Comparison of ENCODE assay signal across 19 cellular contexts in genomic region chr11:59283311-59283710, GRCh38.
DNase-seq lines count a peak whose midpoint lies in the region; ATAC-seq and TF ChIP-seq lines count a peak whose summit lies in the region.
"Had no signal": no experiment of that assay in that cellular context is flagged by ENCODE, and none has a peak within 500 bp of the region (broad histone marks: within the 10 kb centered on the region; RNA-seq: fewer than 3 reads in every experiment).

No MANE protein-coding gene starts in this region.

- DNase-seq in DMS153 treated with DMSO at 0.1 percent for 48 hours (lab: John Stamatoyannopoulos, UW; ENCODE audit: unreplicated experiment) (peak; percentile 26), inferior parietal cortex (ENCODE audit: extremely low spot score) (no peak)
- DNase-seq in T-helper 2 cell treated with Interferon-gamma antibody and Interleukin-4, amounts not matched to agents 5 μg/mL and 100 μg/mL, for 36 hours (ENCODE audit: low spot score): no peak
- DNase-seq: activated CD4-positive, alpha-beta T cell treated with anti-CD3 and anti-CD28 coated beads for 4 hours; activated naive CD8-positive, alpha-beta T cell treated with anti-CD3 and anti-CD28 coated beads, Interleukin-2, amount 10 ng/mL, durations not matched to agents 7 days and 5 days; DMS79 treated with DMSO at 0.1 percent for 48 hours; KBM-7; NCI-H2081; NCI-H446; stimulated activated CD4-positive, alpha-beta T cell treated with anti-CD3 and anti-CD28 coated beads, Interleukin-4, amount 100 ng/mL, for 24 hours; upper lobe of left lung had no signal

- H3K79me2 ChIP-seq in OCI-LY3 (ENCODE audit: low read length): no peaks in the 10 kb centered on the region

- peaks cover 10% of the 10 kb centered on the region for H3K4me1 Mint-ChIP-seq in T-helper 2 cell treated with Interferon-gamma antibody and Interleukin-4, amounts not matched to agents 5 μg/mL and 100 μg/mL, for 36 hours (ENCODE audit: low read depth)

- H3K27me3 ChIP-seq in OCI-LY3 (ENCODE audit: low read depth, low read length) (peaks cover 17% of the 10 kb centered on the region), mononuclear cell (ENCODE audit: insufficient read depth, low read length) (no peaks in the 10 kb centered on the region)
- H3K27me3 ChIP-seq: upper lobe of left lung had no signal

- H3K27me3 Mint-ChIP-seq in T-helper 2 cell treated with Interferon-gamma antibody and Interleukin-4, amounts not matched to agents 5 μg/mL and 100 μg/mL, for 36 hours (ENCODE audit: low read depth): peaks cover 29% of the 10 kb centered on the region

- peak overlapping the region; percentile 75 for H3K4me3 ChIP-seq in OCI-LY3 (ENCODE audit: low read length)
- peak overlapping the region; percentile 11 for H3K4me3 ChIP-seq in mononuclear cell (ENCODE audit: low read length)
- H3K4me3 ChIP-seq: prostate gland, upper lobe of left lung had no signal

- H4K20me1 ChIP-seq in OCI-LY3 (ENCODE audit: insufficient read depth, low read length): no peaks in the 10 kb centered on the region

- no peak overlapping the region for H3K27ac Mint-ChIP-seq in T-helper 2 cell treated with Interferon-gamma antibody and Interleukin-4, amounts not matched to agents 5 μg/mL and 100 μg/mL, for 36 hours
- H3K27ac Mint-ChIP-seq: activated naive CD8-positive, alpha-beta T cell treated with anti-CD3 and anti-CD28 coated beads, Interleukin-2, amount 10 ng/mL, durations not matched to agents 7 days and 5 days; activated T-helper 2 cell treated with anti-CD3 and anti-CD28 coated beads, Interferon-gamma antibody, Interleukin-2, Interleukin-4, amounts not matched to agents 10 μg/mL and 5 μg/mL and 100 μg/mL, durations not matched to agents 14 hours and 24 hours and 36 hours had no signal

- peak overlapping the region; percentile 54 for H3K9ac ChIP-seq in OCI-LY3 (ENCODE audit: low read length)

- H3K4me1 ChIP-seq in OCI-LY3 (ENCODE audit: low read length) (peaks cover 37% of the 10 kb centered on the region), mononuclear cell (ENCODE audit: insufficient read depth, low read length) (peaks cover 33% of the 10 kb centered on the region)
- H3K4me1 ChIP-seq: prostate gland had no signal

- ATAC-seq in GM18511 (IDR thresholded peaks at IDR 0.05; ENCODE audit: unreplicated experiment) (peak; percentile 5), GM19467 (IDR thresholded peaks at IDR 0.05; ENCODE audit: unreplicated experiment) (no peak)

- peak overlapping the region; percentile 93; the same call in 1 of the 2 replicates for H2AFZ ChIP-seq in OCI-LY3 (ENCODE audit: low read depth, low read length)

- TF ChIP-seq CTCF in OCI-LY3 (IDR thresholded peaks at IDR 0.05; ENCODE audit: low read depth, low read length): no peak

- no peaks in the 10 kb centered on the region for H3K36me3 ChIP-seq in OCI-LY3 (replicated peaks; ENCODE audit: low read depth, low read length)
- H3K36me3 ChIP-seq: prostate gland, upper lobe of left lung had no signal

- H3K9me3 ChIP-seq in OCI-LY3 (ENCODE audit: insufficient read depth, low read length) (no peaks in the 10 kb centered on the region), mononuclear cell (ENCODE audit: low read depth, low read length) (no peaks in the 10 kb centered on the region)
- H3K9me3 ChIP-seq: prostate gland, upper lobe of left lung had no signal

- H3K36me3 Mint-ChIP-seq in T-helper 2 cell treated with Interferon-gamma antibody and Interleukin-4, amounts not matched to agents 5 μg/mL and 100 μg/mL, for 36 hours (ENCODE audit: low read depth): no peaks in the 10 kb centered on the region
- H3K36me3 Mint-ChIP-seq: activated naive CD8-positive, alpha-beta T cell treated with anti-CD3 and anti-CD28 coated beads, Interleukin-2, amount 10 ng/mL, durations not matched to agents 7 days and 5 days had no signal

- no peaks in the 10 kb centered on the region for H3K9me3 Mint-ChIP-seq in T-helper 2 cell treated with Interferon-gamma antibody and Interleukin-4, amounts not matched to agents 5 μg/mL and 100 μg/mL, for 36 hours
- H3K9me3 Mint-ChIP-seq: activated T-helper 2 cell treated with anti-CD3 and anti-CD28 coated beads, Interferon-gamma antibody, Interleukin-2, Interleukin-4, amounts not matched to agents 10 μg/mL and 5 μg/mL and 100 μg/mL, durations not matched to agents 14 hours and 24 hours and 36 hours had no signal

- no peak overlapping the region for H3K4me3 Mint-ChIP-seq in T-helper 2 cell treated with Interferon-gamma antibody and Interleukin-4, amounts not matched to agents 5 μg/mL and 100 μg/mL, for 36 hours
- H3K4me3 Mint-ChIP-seq: activated naive CD8-positive, alpha-beta T cell treated with anti-CD3 and anti-CD28 coated beads, Interleukin-2, amount 10 ng/mL, durations not matched to agents 7 days and 5 days; neural crest cell had no signal

- H3K27ac ChIP-seq in OCI-LY3 (ENCODE audit: low read length): peak overlapping the region; percentile 61; the same call in 1 of the 2 replicates
- H3K27ac ChIP-seq: prostate gland, RWPE1, upper lobe of left lung had no signal

- peak overlapping the region; percentile 84 for H3K4me2 ChIP-seq in OCI-LY3 (ENCODE audit: low read length)
